ENCODE assay signal across 20 cellular contexts in the genomic region with DNA sequence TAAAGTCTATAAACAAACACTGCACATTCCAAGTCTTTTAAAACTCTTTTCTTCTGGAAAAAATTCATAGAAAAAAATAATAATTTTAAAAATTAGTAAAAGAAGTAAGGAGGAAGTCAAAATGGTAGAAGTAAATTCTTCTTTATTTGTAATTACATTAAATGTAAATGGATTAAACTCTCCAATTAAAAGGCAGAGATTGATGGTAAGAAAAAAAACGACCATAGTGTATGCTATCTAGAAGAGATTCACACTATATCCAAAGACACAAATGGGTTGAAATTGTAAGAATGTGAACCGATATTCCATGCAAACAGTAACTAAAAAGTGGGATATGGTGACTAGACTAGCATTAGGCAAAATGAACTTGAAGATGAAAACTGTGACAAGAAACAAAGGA.
DNase-seq lines count a peak whose midpoint lies in the region; ATAC-seq, FAIRE-seq and TF ChIP-seq lines count a peak whose summit lies in the region.
"Had no signal": no experiment of that assay in that cellular context is flagged by ENCODE, and none has a peak within 500 bp of the region (broad histone marks: within the 10 kb centered on the region; RNA-seq: fewer than 3 reads in every experiment).

No MANE protein-coding gene starts in this region.

- H3K9me3 ChIP-seq in K562 (replicated peaks; ENCODE audit: control insufficient read depth, insufficient read depth, low read depth, low read length) = no peaks in the 10 kb centered on the region
- H3K9me3 ChIP-seq: BE2C had no signal

- CTCF ChIA-PET in K562 (lab: Yijun Ruan, JAX; ENCODE audit: low intra/inter-chr PET ratio) = no interaction called here

- in situ Hi-C loops in K562 (cut with MboI) = no loop called here

- POLR2A ChIA-PET in K562 (lab: Yijun Ruan, JAX) = no interaction called here

- TF ChIP-seq EP300 in K562 (IDR thresholded peaks at IDR 0.05; ENCODE audit: low read length) = no peak

- no TSS peak for BruUV-seq in K562 (replicated peaks; lab: Mats Ljungman, UMichigan)

- TF ChIP-seq CTCF in K562 (IDR thresholded peaks at IDR 0.05 in 2 of 3, conservative IDR thresholded peaks at IDR 0.05 in 1 of 3; ENCODE audit: insufficient read depth in 2 of 3, low read depth in 1 of 3, low read length in 3 of 3) = no peak

- no peak overlapping the region for H2AFZ ChIP-seq in K562 (ENCODE audit: low read depth, low read length)

- TF ChIP-seq POLR2A in K562 (conservative IDR thresholded peaks at IDR 0.05) = no peak

- no peak for TF ChIP-seq RAD21 in K562 (CRISPR knock-in tag; conservative IDR thresholded peaks at IDR 0.05 in 1 of 2, IDR thresholded peaks at IDR 0.05 in 1 of 2)

- WGBS in K562 (ENCODE audit: insufficient coverage, low coverage, missing lambda C conversion rate) = 0% methylated on average over 2 of the region's 2 CpGs

- H4K20me1 ChIP-seq in K562 (replicated peaks; ENCODE audit: control insufficient read depth, insufficient read depth, low read length) = no peaks in the 10 kb centered on the region
- H4K20me1 ChIP-seq: BLaER1 had no signal

- H3K4me3 ChIP-seq in K562 = no peak overlapping the region
- H3K4me3 ChIP-seq: BLaER1, GM12878 had no signal

- no peak overlapping the region for H3K27ac ChIP-seq in K562 (ENCODE audit: extremely low read depth, low read depth, low read length)
- H3K27ac ChIP-seq: 22Rv1, BLaER1 had no signal

- DNase-seq in K562 (ENCODE audit: extremely low read depth in 1 of 4, low spot score in 3 of 4) (no peak), pons (ENCODE audit: low spot score) (no peak), SHP77 (lab: John Stamatoyannopoulos, UW) (no peak)
- DNase-seq: ACHN; BE2C; C1 segment of cervical spinal cord; CD4-positive, alpha-beta memory T cell; CD4-positive, CD25-positive, alpha-beta regulatory T cell; CD8-positive, alpha-beta memory T cell; COR-L47; DMS79 treated with DMSO at 0.1 percent for 48 hours; GDM1 had no signal

- H3K4me2 ChIP-seq in K562 (ENCODE audit: insufficient read depth, low read length) = no peak overlapping the region
- H3K4me2 ChIP-seq: BLaER1 had no signal

- H3K27me3 ChIP-seq in K562 (ENCODE audit: control insufficient read depth in 2 of 2, insufficient read depth in 2 of 2, low read length in 2 of 2) = no peaks in the 10 kb centered on the region
- H3K27me3 ChIP-seq: BE2C, BLaER1 had no signal

- no peaks in the 10 kb centered on the region for H3K36me3 ChIP-seq in K562 (ENCODE audit: control insufficient read depth, insufficient read depth, low read length)
- H3K36me3 ChIP-seq: BE2C, BLaER1 had no signal

- intact Hi-C loops in K562 (cut with micrococcal nuclease) = no loop called here

- FAIRE-seq in A204.1 (lab: Jason Lieb, UNC) (peak; percentile 56), G401.6 (lab: Jason Lieb, UNC) (peak; percentile 6), K562 (lab: Jason Lieb, UNC) (no peak)
- FAIRE-seq: GM12878, GM12892, GM18507 had no signal

- H3K79me2 ChIP-seq in K562 (ENCODE audit: control insufficient read depth, insufficient read depth, low read length) = no peaks in the 10 kb centered on the region

- H3K4me1 ChIP-seq in K562 (replicated peaks in 1 of 2; ENCODE audit: control insufficient read depth in 2 of 2, insufficient read depth in 2 of 2, low read length in 2 of 2) = no peaks in the 10 kb centered on the region
- H3K4me1 ChIP-seq: BE2C, BLaER1 had no signal

- H3K9me1 ChIP-seq in K562 (ENCODE audit: control insufficient read depth, insufficient read depth, low read length) = no peaks in the 10 kb centered on the region

- no peak overlapping the region for H3K9ac ChIP-seq in K562 (ENCODE audit: insufficient read depth in 1 of 2, low read depth in 2 of 2, low read length in 2 of 2)
- H3K9ac ChIP-seq: BLaER1 had no signal

- ATAC-seq in K562 (no peak), HG03135 (IDR thresholded peaks at IDR 0.05; ENCODE audit: unreplicated experiment) (no peak)
- ATAC-seq: GM12878 had no signal

TF ChIP-seq in K562, 482 proteins besides CTCF, POLR2A, EP300 and RAD21:
- TF ChIP-seq SIRT6 (IDR thresholded peaks at IDR 0.05; ENCODE audit: low read depth, low read length) = no peak
- no peak for TF ChIP-seq ZNF165 (CRISPR knock-in tag; IDR thresholded peaks at IDR 0.05; ENCODE audit: borderline replicate concordance)
- TF ChIP-seq ZNF507 (tag; conservative IDR thresholded peaks at IDR 0.05) = peak; percentile 84
- no peak for TF ChIP-seq TRIM24 (IDR thresholded peaks at IDR 0.05)
- no peak for TF ChIP-seq CEBPB (tag; IDR thresholded peaks at IDR 0.05)
- TF ChIP-seq HLTF (IDR thresholded peaks at IDR 0.05) = no peak
